22 cellular contexts compared by ENCODE assay signal in genomic region chr14:57987596-57988300, GRCh38.
DNase-seq lines count a peak whose midpoint lies in the region; ATAC-seq and TF ChIP-seq lines count a peak whose summit lies in the region.
"Had no signal": no experiment of that assay in that cellular context is flagged by ENCODE, and none has a peak within 500 bp of the region (broad histone marks: within the 10 kb centered on the region; RNA-seq: fewer than 3 reads in every experiment).

No MANE protein-coding gene starts in this region.

- no peaks in the 10 kb centered on the region for H3K9me2 ChIP-seq in PC-3 (replicated peaks; ENCODE audit: low read length)

- intact Hi-C loops in PC-3 (cut with micrococcal nuclease): no loop called here
- intact Hi-C loops in aorta (cut with DNase I): no loop called here

- peak overlapping the region; percentile 63 for H2AFZ ChIP-seq in PC-3 (ENCODE audit: low read length)

- no peaks in the 10 kb centered on the region for H4K20me1 ChIP-seq in PC-3 (ENCODE audit: low read length)

- DNase-seq in PC-3 (peak; percentile 60), endothelial cell (ENCODE audit: low spot score) (no peak), left kidney (ENCODE audit: low read depth, low spot score) (peak; percentile 66), aorta (no peak), GM20000 (ENCODE audit: low spot score) (no peak)
- DNase-seq: activated gamma-delta T cell; activated T-cell treated with anti-CD3 and anti-CD28 coated beads, Interleukin-2, amount 50 U/mL, for 1 hour; left ventricle myocardium inferior; naive thymus-derived CD4-positive, alpha-beta T cell; NCI-H1694 treated with DMSO at 0.1 percent for 48 hours; NCI-H69; retina; stimulated activated CD4-positive, alpha-beta T cell treated with anti-CD3 and anti-CD28 coated beads, Interleukin-2, amount 100 ng/mL, for 24 hours had no signal

- 29 to 47% methylated on average over 6 of the region's 6 CpGs for WGBS in aorta, 2 donors

- no peaks in the 10 kb centered on the region for H3K4me1 Mint-ChIP-seq in endothelial cell (ENCODE audit: unreplicated experiment)
- H3K4me1 Mint-ChIP-seq: naive thymus-derived CD4-positive, alpha-beta T cell had no signal

- H3K27ac ChIP-seq in PC-3 (ENCODE audit: low read length) (no peak overlapping the region), aorta (ENCODE audit: low read depth in 1 of 2, low read length in 2 of 2) (no peak overlapping the region)
- H3K27ac ChIP-seq: breast epithelium, C4-2B, left ventricle myocardium inferior, suprapubic skin had no signal

- no peak overlapping the region for H3K27ac Mint-ChIP-seq in endothelial cell (ENCODE audit: unreplicated experiment)
- H3K27ac Mint-ChIP-seq: mesothelial cell of epicardium; naive thymus-derived CD4-positive, alpha-beta T cell; T-helper 1 cell treated with Interleukin-12 subunit alpha and Interleukin-12 subunit beta and Interleukin-4 antibody, amounts not matched to agents 30 μg/mL and 1 μg/mL, for 36 hours had no signal

- H3K9me3 ChIP-seq in PC-3 (ENCODE audit: low read length) (no peaks in the 10 kb centered on the region), aorta (ENCODE audit: control insufficient read depth, low read length) (no peaks in the 10 kb centered on the region)
- H3K9me3 ChIP-seq: breast epithelium, left ventricle myocardium inferior, suprapubic skin had no signal

- H3K27me3 ChIP-seq in PC-3 (ENCODE audit: low read length) (peaks cover 60% of the 10 kb centered on the region), aorta (ENCODE audit: control insufficient read depth in 1 of 2, insufficient read depth in 2 of 2, low read length in 1 of 2) (no peaks in the 10 kb centered on the region)
- H3K27me3 ChIP-seq: breast epithelium, suprapubic skin had no signal

- H3K27me3 Mint-ChIP-seq in endothelial cell (ENCODE audit: unreplicated experiment): peaks cover 6% of the 10 kb centered on the region

- no peak overlapping the region for H3K4me3 ChIP-seq in PC-3 (ENCODE audit: low read length)
- no peak overlapping the region for H3K4me3 ChIP-seq in aorta (ENCODE audit: low read length in 2 of 2)
- H3K4me3 ChIP-seq: breast epithelium, left ventricle myocardium inferior, smooth muscle cell, suprapubic skin had no signal

- TF ChIP-seq CTCF in PC-3 (conservative IDR thresholded peaks at IDR 0.05; ENCODE audit: low read depth, low read length) (no peak), endothelial cell (IDR thresholded peaks at IDR 0.05; ENCODE audit: unreplicated experiment) (no peak), GM20000 (IDR thresholded peaks at IDR 0.05; ENCODE audit: extremely low read depth, missing control alignments) (no peak)

- no TSS peak for BruUV-seq in PC-3 (replicated peaks; lab: Mats Ljungman, UMichigan)

- CTCF ChIA-PET in PC-3 (lab: Charles Lee): no interaction called here

- ATAC-seq in PC-3 (no peak), aorta (ENCODE audit: low FRiP score) (peak; percentile 27), GM19328 (IDR thresholded peaks at IDR 0.05; ENCODE audit: unreplicated experiment) (no peak), GM19452 (IDR thresholded peaks at IDR 0.05; ENCODE audit: unreplicated experiment) (no peak)
- ATAC-seq: HepG2; naive thymus-derived CD4-positive, alpha-beta T cell had no signal

- H3K9ac ChIP-seq in PC-3 (ENCODE audit: low read length): no peak overlapping the region

- peak overlapping the region; percentile 3; the same call in 1 of the 2 replicates for H3K4me2 ChIP-seq in PC-3 (ENCODE audit: low read length)
- H3K4me2 ChIP-seq: smooth muscle cell had no signal

- no peaks in the 10 kb centered on the region for H3F3A ChIP-seq in PC-3 (ENCODE audit: low read length, unreplicated experiment)

- H3K4me1 ChIP-seq in PC-3 (ENCODE audit: insufficient read depth, low read length) (peaks cover 17% of the 10 kb centered on the region), aorta (ENCODE audit: control insufficient read depth in 1 of 2, insufficient read depth in 2 of 2, low read length in 2 of 2) (no peaks in the 10 kb centered on the region)
- H3K4me1 ChIP-seq: breast epithelium, left ventricle myocardium inferior, suprapubic skin had no signal

- no peaks in the 10 kb centered on the region for H3K36me3 Mint-ChIP-seq in endothelial cell (ENCODE audit: low read depth, unreplicated experiment)
- H3K36me3 Mint-ChIP-seq: mesothelial cell of epicardium; naive thymus-derived CD4-positive, alpha-beta T cell had no signal

- H3K79me2 ChIP-seq in PC-3 (ENCODE audit: low read length): no peaks in the 10 kb centered on the region

- H3K9me3 Mint-ChIP-seq in endothelial cell (ENCODE audit: unreplicated experiment): no peaks in the 10 kb centered on the region
- H3K9me3 Mint-ChIP-seq: mesothelial cell of epicardium; naive thymus-derived CD4-positive, alpha-beta T cell; T-helper 1 cell treated with Interleukin-12 subunit alpha and Interleukin-12 subunit beta and Interleukin-4 antibody, amounts not matched to agents 30 μg/mL and 1 μg/mL, for 36 hours had no signal

- peak overlapping the region; percentile 19 for H3K4me3 Mint-ChIP-seq in endothelial cell (ENCODE audit: unreplicated experiment)
- H3K4me3 Mint-ChIP-seq: mesothelial cell of epicardium; naive thymus-derived CD4-positive, alpha-beta T cell; T-helper 1 cell treated with Interleukin-12 subunit alpha and Interleukin-12 subunit beta and Interleukin-4 antibody, amounts not matched to agents 30 μg/mL and 1 μg/mL, for 36 hours had no signal

- H3K36me3 ChIP-seq in PC-3 (ENCODE audit: low read depth, low read length) (no peaks in the 10 kb centered on the region), aorta (ENCODE audit: control insufficient read depth in 1 of 2, insufficient read depth in 2 of 2, low read length in 1 of 2) (no peaks in the 10 kb centered on the region)
- H3K36me3 ChIP-seq: breast epithelium, left ventricle myocardium inferior, suprapubic skin had no signal

- POLR2A ChIA-PET in PC-3 (lab: Charles Lee; ENCODE audit: unreplicated experiment): interaction anchor here (0.8 kb wide), 1 partner anchor 88 kb away, joined by 4 read pairs; no protein-coding TSS in a partner anchor

Comparison
In these comparisons a context has a peak if more than half of its experiments do, and no peak if none do; other contexts are left out.
1. DNase-seq: peak in PC-3 (single experiment) and left kidney (single experiment); none in endothelial cell (single experiment), aorta (0 of 2) and GM20000 (single experiment).